27 cellular contexts compared by ENCODE assay signal in genomic region chr16:84749072-84749471, GRCh38. TPM values are rescaled to one million over a fixed set of nuclear protein-coding genes. Genes with fewer than 3 reads are reported as not detected.
A peak's percentile ranks its signal among the peaks of the same experiment; 100 is the strongest.
DNase-seq lines count a peak whose midpoint lies in the region; ATAC-seq, FAIRE-seq and TF ChIP-seq lines count a peak whose summit lies in the region.
"Had no signal": no experiment of that assay in that cellular context is flagged by ENCODE, and none has a peak within 500 bp of the region (broad histone marks: within the 10 kb centered on the region; RNA-seq: fewer than 3 reads in every experiment).

No MANE protein-coding gene starts in this region.

- DNase-seq in AG10803 (ENCODE audit: low read depth): no peak
- no peak for DNase-seq in Calu3
- DNase-seq in astrocyte (ENCODE audit: low read depth): no peak
- DNase-seq in memory B cell (ENCODE audit: low spot score in 2 of 2): no peak
- DNase-seq in T-helper 2 cell: no peak
- DNase-seq in Caco-2: no peak
- no peak for DNase-seq in prostate gland (ENCODE audit: low spot score)
- DNase-seq in LoVo (ENCODE audit: low spot score): no peak
- DNase-seq: activated CD4-positive, alpha-beta memory T cell treated with anti-CD3 and anti-CD28 coated beads for 36 hours; activated CD4-positive, CD25-positive, alpha-beta regulatory T cell treated with anti-CD3 and anti-CD28 coated beads, Interleukin-2, amount 50 U/mL, for 72 hours; activated effector memory CD4-positive, alpha-beta T cell treated with Interleukin-2 at 50 U/mL for 16 hours; heart left ventricle; NCI-H1694; NCI-H510A; NK-92 treated with Interleukin-12 subunit alpha and Interleukin-12 subunit beta, amount 100 ng/mL, for 24 hours; psoas muscle; SIG-M5; stimulated activated CD4-positive, alpha-beta T cell treated with anti-CD3 and anti-CD28 coated beads, Interleukin-15, amount 100 ng/mL, for 24 hours; stimulated activated naive B cell treated with anti-CD40 and anti-IgM and Interleukin-4, amounts not matched to agents 10 μg/mL and 1 μg/mL and 100 μg/mL, for 72 hours; T-cell had no signal

- H3K27ac ChIP-seq in astrocyte (ENCODE audit: low read depth, low read length) (no peak overlapping the region), prostate gland (no peak overlapping the region)
- H3K27ac ChIP-seq: HL-60, KMS-11, psoas muscle, suprapubic skin had no signal

- no TSS peak for BruUV-seq in Calu3 (replicated peaks; lab: Mats Ljungman, UMichigan)
- BruUV-seq in Caco-2 (replicated peaks; lab: Mats Ljungman, UMichigan): no TSS peak

- no peaks in the 10 kb centered on the region for H3K9me3 ChIP-seq in astrocyte (ENCODE audit: insufficient read depth, low read depth, low read length)
- H3K9me3 ChIP-seq in Caco-2: no peaks in the 10 kb centered on the region
- no peaks in the 10 kb centered on the region for H3K9me3 ChIP-seq in prostate gland
- H3K9me3 ChIP-seq: heart left ventricle, psoas muscle, suprapubic skin had no signal

- H3K4me2 ChIP-seq in astrocyte (ENCODE audit: low read length): no peak overlapping the region
- H3K4me2 ChIP-seq: GM23338, KMS-11 had no signal

- FAIRE-seq in astrocyte (lab: Jason Lieb, UNC): no peak
- FAIRE-seq: endothelial cell of umbilical vein had no signal

- H3K27me3 ChIP-seq in astrocyte (ENCODE audit: insufficient read depth, low read length) (no peaks in the 10 kb centered on the region), Caco-2 (replicated peaks; ENCODE audit: control insufficient read depth, insufficient read depth, low read length) (no peaks in the 10 kb centered on the region), prostate gland (replicated peaks; ENCODE audit: insufficient read depth) (no peaks in the 10 kb centered on the region)
- H3K27me3 ChIP-seq: heart left ventricle, suprapubic skin had no signal

- peaks cover 90% of the 10 kb centered on the region for H3K79me2 ChIP-seq in astrocyte (ENCODE audit: insufficient read depth, low read length)

- TF ChIP-seq POLR2A in prostate gland (IDR thresholded peaks at IDR 0.05): no peak

- no peak overlapping the region for H2AFZ ChIP-seq in astrocyte (ENCODE audit: low read depth, low read length)
- H2AFZ ChIP-seq: GM23338 had no signal

- CTCF ChIA-PET in Calu3 (lab: Charles Lee): interaction anchor here (1.0 kb wide), 1 partner anchor 11 kb away, joined by 4 read pairs; no protein-coding TSS in a partner anchor
- CTCF ChIA-PET in Caco-2 (lab: Charles Lee): no interaction called here

- H3K4me1 Mint-ChIP-seq in Calu3 (ENCODE audit: low read depth, unreplicated experiment): peaks cover 8% of the 10 kb centered on the region
- peaks cover 8% of the 10 kb centered on the region for H3K4me1 Mint-ChIP-seq in astrocyte (ENCODE audit: low read depth, unreplicated experiment)
- H3K4me1 Mint-ChIP-seq in memory B cell: peaks cover 27% of the 10 kb centered on the region
- H3K4me1 Mint-ChIP-seq in Caco-2 (ENCODE audit: low read depth, unreplicated experiment): no peaks in the 10 kb centered on the region

- no peaks in the 10 kb centered on the region for H3K27me3 Mint-ChIP-seq in Calu3 (ENCODE audit: unreplicated experiment)
- H3K27me3 Mint-ChIP-seq in astrocyte (ENCODE audit: low read depth, unreplicated experiment): no peaks in the 10 kb centered on the region
- no peaks in the 10 kb centered on the region for H3K27me3 Mint-ChIP-seq in memory B cell
- no peaks in the 10 kb centered on the region for H3K27me3 Mint-ChIP-seq in Caco-2 (ENCODE audit: insufficient read depth, unreplicated experiment)
- H3K27me3 Mint-ChIP-seq: activated CD4-positive, alpha-beta memory T cell treated with anti-CD3 and anti-CD28 coated beads for 36 hours; activated naive CD8-positive, alpha-beta T cell; central memory CD8-positive, alpha-beta T cell; stimulated activated naive B cell treated with anti-CD40 and anti-IgM and Interleukin-4, amounts not matched to agents 10 μg/mL and 1 μg/mL and 100 μg/mL, for 72 hours; T-cell had no signal

- POLR2A ChIA-PET in Caco-2 (lab: Charles Lee): no interaction called here

- H3K36me3 ChIP-seq in astrocyte (ENCODE audit: insufficient read depth, low read length) (peaks cover 11% of the 10 kb centered on the region), Caco-2 (ENCODE audit: control insufficient read depth, insufficient read depth, low read length) (no peaks in the 10 kb centered on the region; the same call in none of the 2 replicates), prostate gland (no peaks in the 10 kb centered on the region)

- H3K4me3 Mint-ChIP-seq in Calu3 (ENCODE audit: low read depth, unreplicated experiment): no peak overlapping the region
- H3K4me3 Mint-ChIP-seq in astrocyte (ENCODE audit: unreplicated experiment): no peak overlapping the region
- H3K4me3 Mint-ChIP-seq in memory B cell: no peak overlapping the region
- H3K4me3 Mint-ChIP-seq in Caco-2 (ENCODE audit: unreplicated experiment): no peak overlapping the region
- H3K4me3 Mint-ChIP-seq: activated CD4-positive, alpha-beta memory T cell treated with anti-CD3 and anti-CD28 coated beads for 36 hours; activated naive CD8-positive, alpha-beta T cell; central memory CD8-positive, alpha-beta T cell; GM23338; stimulated activated naive B cell treated with anti-CD40 and anti-IgM and Interleukin-4, amounts not matched to agents 10 μg/mL and 1 μg/mL and 100 μg/mL, for 72 hours; T-cell had no signal

- H3K27ac Mint-ChIP-seq in Calu3 (ENCODE audit: unreplicated experiment) (peak overlapping the region; percentile 64), astrocyte (ENCODE audit: unreplicated experiment) (no peak overlapping the region), memory B cell (peak overlapping the region; percentile 85), Caco-2 (ENCODE audit: unreplicated experiment) (no peak overlapping the region)
- H3K27ac Mint-ChIP-seq: activated CD4-positive, alpha-beta memory T cell treated with anti-CD3 and anti-CD28 coated beads for 36 hours; activated naive CD8-positive, alpha-beta T cell; stimulated activated naive B cell treated with anti-CD40 and anti-IgM and Interleukin-4, amounts not matched to agents 10 μg/mL and 1 μg/mL and 100 μg/mL, for 72 hours had no signal

- no peak for ATAC-seq in memory B cell (ENCODE audit: low read depth)
- ATAC-seq: GM23338; psoas muscle; stimulated activated naive B cell treated with anti-CD40 and anti-IgM and Interleukin-4, amounts not matched to agents 10 μg/mL and 1 μg/mL and 100 μg/mL, for 72 hours; T-cell had no signal

- H3K4me1 ChIP-seq in astrocyte (ENCODE audit: insufficient read depth, low read length) (peaks cover 10% of the 10 kb centered on the region), Caco-2 (no peaks in the 10 kb centered on the region), prostate gland (replicated peaks) (no peaks in the 10 kb centered on the region)

- H3K36me3 Mint-ChIP-seq in Calu3 (ENCODE audit: insufficient read depth, unreplicated experiment): peaks cover 36% of the 10 kb centered on the region
- H3K36me3 Mint-ChIP-seq in astrocyte (ENCODE audit: low read depth, unreplicated experiment): peaks cover 10% of the 10 kb centered on the region
- peaks cover 1% of the 10 kb centered on the region for H3K36me3 Mint-ChIP-seq in memory B cell
- H3K36me3 Mint-ChIP-seq in Caco-2 (ENCODE audit: insufficient read depth, unreplicated experiment): peaks cover 58% of the 10 kb centered on the region

- TF ChIP-seq CTCF in AG10803 (conservative IDR thresholded peaks at IDR 0.05; ENCODE audit: low read length) (peak; percentile 32; the same call in 1 of the 2 replicates), Calu3 (IDR thresholded peaks at IDR 0.05; ENCODE audit: unreplicated experiment) (no peak), astrocyte (IDR thresholded peaks at IDR 0.05; ENCODE audit: insufficient read depth, low read depth, low read length) (peak; percentile 15), Caco-2 (IDR thresholded peaks at IDR 0.05; ENCODE audit: insufficient read depth in 1 of 2, low read depth in 1 of 2, low read length in 1 of 2, severe bottlenecking in 1 of 2, unreplicated experiment in 1 of 2) (no peak), prostate gland (IDR thresholded peaks at IDR 0.05) (no peak)

- peaks cover 64% of the 10 kb centered on the region for H4K20me1 ChIP-seq in astrocyte (ENCODE audit: insufficient read depth, low read length)

- no peaks in the 10 kb centered on the region for H3K9me3 Mint-ChIP-seq in Calu3 (ENCODE audit: low read depth, unreplicated experiment)
- H3K9me3 Mint-ChIP-seq in astrocyte (ENCODE audit: unreplicated experiment): no peaks in the 10 kb centered on the region
- H3K9me3 Mint-ChIP-seq in memory B cell: no peaks in the 10 kb centered on the region
- no peaks in the 10 kb centered on the region for H3K9me3 Mint-ChIP-seq in Caco-2 (ENCODE audit: unreplicated experiment)
- H3K9me3 Mint-ChIP-seq: activated CD4-positive, alpha-beta memory T cell treated with anti-CD3 and anti-CD28 coated beads for 36 hours; central memory CD8-positive, alpha-beta T cell; GM23338; stimulated activated naive B cell treated with anti-CD40 and anti-IgM and Interleukin-4, amounts not matched to agents 10 μg/mL and 1 μg/mL and 100 μg/mL, for 72 hours; T-cell had no signal

- H3K4me3 ChIP-seq in AG10803 (ENCODE audit: low read length) (no peak overlapping the region), astrocyte (ENCODE audit: insufficient read depth, low read depth, low read length) (no peak overlapping the region), Caco-2 (ENCODE audit: low read depth, low read length) (no peak overlapping the region), prostate gland (no peak overlapping the region)
- H3K4me3 ChIP-seq: GM23338, heart left ventricle, psoas muscle, suprapubic skin had no signal

- no peak overlapping the region for H3K9ac ChIP-seq in astrocyte (ENCODE audit: low read length)
- H3K9ac ChIP-seq: KMS-11 had no signal

- WGBS in prostate gland: 91% methylated on average over 2 of the region's 2 CpGs

- intact Hi-C loops in Calu3 (cut with micrococcal nuclease; ENCODE audit: unreplicated experiment) (no loop called here), Caco-2 (cut with micrococcal nuclease; ENCODE audit: unreplicated experiment) (no loop called here), prostate gland (cut with DNase I) (loop anchor here (10.0 kb wide), 1 partner anchor 336 kb away; no protein-coding TSS in a partner anchor)

RNA-seq across cellular contexts. Expression of gene USP10, which starts 49.3 kb away (rescaled TPM):
- total RNA-seq in Calu3 (2022) (141 and 152 TPM in 2 replicates), astrocyte (105 and 107 TPM in 2 replicates), Caco-2 (2022) (144 and 147 TPM in 2 replicates), prostate gland (10 to 100 TPM; 57.4 to 95.7 TPM)

Comparison
In these comparisons a context has a peak if more than half of its experiments do, and no peak if none do; other contexts are left out.
1. CTCF ChIP-seq: peak in AG10803 (single experiment) and astrocyte (single experiment); none in Calu3 (single experiment), Caco-2 (0 of 2) and prostate gland (0 of 4).
2. H3K27ac Mint-ChIP-seq: peak in Calu3 (single experiment) and memory B cell (single experiment); none in astrocyte (single experiment) and Caco-2 (single experiment).